ENCODE assay signal across 2 cellular contexts in genomic region chr2:218281449-218281848, GRCh38.
TF ChIP-seq lines count a peak whose summit lies in the region.

No MANE protein-coding gene starts in this region.

TF ChIP-seq in liver, 16 proteins besides CTCF, POLR2A, EP300 and RAD21:
- no peak for TF ChIP-seq REST (IDR thresholded peaks at IDR 0.05)
- TF ChIP-seq SP1 (IDR thresholded peaks at IDR 0.05): no peak
- TF ChIP-seq FOXA1 (IDR thresholded peaks at IDR 0.05): no peak
- TF ChIP-seq HNF4G (IDR thresholded peaks at IDR 0.05): no peak
- no peak for TF ChIP-seq ZBTB33 (IDR thresholded peaks at IDR 0.05)
- peak; percentile 32 to 63 for TF ChIP-seq RXRA (IDR thresholded peaks at IDR 0.05)
- TF ChIP-seq HNF4A (conservative IDR thresholded peaks at IDR 0.05): no peak
- TF ChIP-seq EGR1 (IDR thresholded peaks at IDR 0.05; ENCODE audit: low read depth in 2 of 2): no peak

TF ChIP-seq in HepG2, 621 proteins besides CTCF, POLR2A, EP300 and RAD21:
- TF ChIP-seq POLR2AphosphoS5 (IDR thresholded peaks at IDR 0.05; ENCODE audit: low read depth, low read length) (no peak), TRAFD1 (CRISPR knock-in tag; IDR thresholded peaks at IDR 0.05; ENCODE audit: borderline replicate concordance) (no peak), ZNF33B (CRISPR knock-in tag; IDR thresholded peaks at IDR 0.05) (no peak), ATF5 (CRISPR knock-in tag; IDR thresholded peaks at IDR 0.05; ENCODE audit: low read depth) (no peak), CEBPZ (IDR thresholded peaks at IDR 0.05; ENCODE audit: low read length) (no peak), ZNF512 (CRISPR knock-in tag; IDR thresholded peaks at IDR 0.05) (no peak), ZBTB44 (CRISPR knock-in tag; IDR thresholded peaks at IDR 0.05) (no peak), CAMTA2 (CRISPR knock-in tag; IDR thresholded peaks at IDR 0.05; ENCODE audit: borderline replicate concordance) (no peak), ARNT (IDR thresholded peaks at IDR 0.05) (no peak), MLXIP (CRISPR knock-in tag; IDR thresholded peaks at IDR 0.05; ENCODE audit: borderline replicate concordance) (no peak), CERS6 (CRISPR knock-in tag; IDR thresholded peaks at IDR 0.05) (no peak), GTF3A (CRISPR knock-in tag; conservative IDR thresholded peaks at IDR 0.05) (no peak), ZBTB43 (CRISPR knock-in tag; conservative IDR thresholded peaks at IDR 0.05) (no peak), KMT2B (CRISPR knock-in tag; IDR thresholded peaks at IDR 0.05) (no peak)
